Comparison of ENCODE assay signal across 17 cellular contexts in the genomic region with DNA sequence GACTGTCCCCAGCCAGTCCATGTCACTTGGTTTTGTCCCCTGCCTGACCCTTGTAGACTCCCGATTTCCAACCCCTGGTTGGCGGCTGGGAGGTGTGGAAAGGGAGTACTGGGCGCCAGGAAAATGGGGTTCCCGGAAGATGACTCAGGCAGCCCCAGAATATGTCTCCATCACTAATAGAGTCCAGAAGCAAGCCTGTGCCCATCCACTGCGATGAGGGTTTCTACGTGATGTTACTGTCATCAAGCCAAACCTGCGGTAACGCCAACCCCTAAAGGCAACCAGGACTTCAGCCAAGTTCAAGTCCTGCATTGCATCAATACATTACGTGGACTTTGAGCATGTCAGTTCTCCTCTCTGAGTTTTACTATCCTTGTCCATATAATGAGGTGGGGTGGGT.
A peak's percentile ranks its signal among the peaks of the same experiment; 100 is the strongest.
DNase-seq lines count a peak whose midpoint lies in the region; ATAC-seq and TF ChIP-seq lines count a peak whose summit lies in the region.
"Had no signal": no experiment of that assay in that cellular context is flagged by ENCODE, and none has a peak within 500 bp of the region (broad histone marks: within the 10 kb centered on the region; RNA-seq: fewer than 3 reads in every experiment).

No MANE protein-coding gene starts in this region.

- CTCF ChIA-PET in T-cell (lab: Charles Lee): interaction anchor here in 1 of 2 donors (0.7 kb wide), 1 partner anchor 74 kb away, joined by 5 read pairs; no protein-coding TSS in a partner anchor
- CTCF ChIA-PET in activated CD8-positive, alpha-beta T cell treated with anti-CD3 and anti-CD28 coated beads for 36 hours (lab: Charles Lee): interaction anchor here (1.7 to 4.8 kb wide), 3 partner anchors 11 to 33 kb away, joined by 6 to 32 read pairs (median 21); no protein-coding TSS in a partner anchor

- no peaks in the 10 kb centered on the region for H3K9me3 ChIP-seq in heart left ventricle
- H3K9me3 ChIP-seq in esophagus (ENCODE audit: control insufficient read depth in 2 of 2, insufficient read depth in 1 of 2, low read depth in 1 of 2, low read length in 1 of 2): no peaks in the 10 kb centered on the region
- H3K9me3 ChIP-seq in suprapubic skin: no peaks in the 10 kb centered on the region
- H3K9me3 ChIP-seq: sigmoid colon had no signal

- no peak for TF ChIP-seq EP300 in suprapubic skin (IDR thresholded peaks at IDR 0.05)

- H3K27me3 Mint-ChIP-seq in T-cell: no peaks in the 10 kb centered on the region
- no peaks in the 10 kb centered on the region for H3K27me3 Mint-ChIP-seq in activated CD8-positive, alpha-beta T cell treated with anti-CD3 and anti-CD28 coated beads for 36 hours

- no peak for TF ChIP-seq CTCF in heart left ventricle (IDR thresholded peaks at IDR 0.05)
- no peak for TF ChIP-seq CTCF in suprapubic skin (IDR thresholded peaks at IDR 0.05)
- TF ChIP-seq CTCF in activated CD8-positive, alpha-beta T cell treated with anti-CD3 and anti-CD28 coated beads for 36 hours (IDR thresholded peaks at IDR 0.05): no peak

- H3K36me3 Mint-ChIP-seq in T-cell: no peaks in the 10 kb centered on the region
- H3K36me3 Mint-ChIP-seq in activated CD8-positive, alpha-beta T cell treated with anti-CD3 and anti-CD28 coated beads for 36 hours (ENCODE audit: low read depth): no peaks in the 10 kb centered on the region

- H3K4me1 Mint-ChIP-seq in T-cell: peaks cover 42 to 62% (median 46%) of the 10 kb centered on the region in 3 donors
- H3K4me1 Mint-ChIP-seq in activated CD8-positive, alpha-beta T cell treated with anti-CD3 and anti-CD28 coated beads for 36 hours (ENCODE audit: low read depth): peaks cover 36% of the 10 kb centered on the region

- ATAC-seq in heart left ventricle: no peak
- ATAC-seq in T-cell (replicated peaks in 1 of 4): no peak
- no peak for ATAC-seq in activated CD8-positive, alpha-beta T cell treated with anti-CD3 and anti-CD28 coated beads for 36 hours
- no peak for ATAC-seq in HG03045 (IDR thresholded peaks at IDR 0.05; ENCODE audit: unreplicated experiment)
- ATAC-seq: left cardiac atrium had no signal

- DNase-seq in heart left ventricle (peak in 3 of 5 donors; percentile 7 to 42 (median 15)), cardiac septum (ENCODE audit: low spot score) (no peak), T-cell (no peak), suprapubic skin (ENCODE audit: low spot score in 2 of 2) (peak; percentile 66 to 76), NCI-H2081 (lab: John Stamatoyannopoulos, UW) (no peak)
- DNase-seq in activated CD8-positive, alpha-beta T cell treated with anti-CD3 and anti-CD28 coated beads for 36 hours: no peak
- DNase-seq: activated naive CD4-positive, alpha-beta T cell; DMS53; HFFc6; left cardiac atrium; NCI-H187; NCI-H446; SHP77 treated with DMSO at 0.1 percent for 48 hours; sigmoid colon had no signal

- H3K36me3 ChIP-seq in heart left ventricle: no peaks in the 10 kb centered on the region
- no peaks in the 10 kb centered on the region for H3K36me3 ChIP-seq in esophagus (ENCODE audit: control insufficient read depth in 2 of 2, insufficient read depth in 2 of 2, low read length in 1 of 2)
- no peaks in the 10 kb centered on the region for H3K36me3 ChIP-seq in suprapubic skin
- H3K36me3 ChIP-seq: sigmoid colon had no signal

- H3K27ac ChIP-seq in heart left ventricle: no peak overlapping the region
- peak overlapping the region; percentile 41 to 53 for H3K27ac ChIP-seq in esophagus (ENCODE audit: low read depth in 2 of 2, low read length in 1 of 2)
- peak overlapping the region; percentile 60 for H3K27ac ChIP-seq in suprapubic skin
- H3K27ac ChIP-seq: sigmoid colon had no signal

- H3K27me3 ChIP-seq in heart left ventricle: no peaks in the 10 kb centered on the region
- no peaks in the 10 kb centered on the region for H3K27me3 ChIP-seq in esophagus (ENCODE audit: control insufficient read depth in 1 of 2, insufficient read depth in 2 of 2, low read length in 2 of 2)
- no peaks in the 10 kb centered on the region for H3K27me3 ChIP-seq in suprapubic skin
- H3K27me3 ChIP-seq: sigmoid colon had no signal

- H3K27ac Mint-ChIP-seq in T-cell: peak overlapping the region; percentile 80 to 92
- H3K27ac Mint-ChIP-seq in activated CD8-positive, alpha-beta T cell treated with anti-CD3 and anti-CD28 coated beads for 36 hours: no peak overlapping the region
- H3K27ac Mint-ChIP-seq: dendritic cell treated with granulocyte-macrophage colony-stimulating factor and Interleukin-4, amounts not matched to agents 40 ng/mL and 50 ng/mL, for 4 days; HFFc6 had no signal

- H3K4me1 ChIP-seq in heart left ventricle (peaks cover 0 to 18% (median 0%) of the 10 kb centered on the region in 12 donors), esophagus (ENCODE audit: control insufficient read depth in 2 of 2, insufficient read depth in 2 of 2, low read length in 1 of 2) (peaks cover 3 to 19% of the 10 kb centered on the region in 2 donors), suprapubic skin (peaks cover 35% of the 10 kb centered on the region)

- no peak overlapping the region for H3K4me3 Mint-ChIP-seq in T-cell
- no peak overlapping the region for H3K4me3 Mint-ChIP-seq in activated CD8-positive, alpha-beta T cell treated with anti-CD3 and anti-CD28 coated beads for 36 hours
- H3K4me3 Mint-ChIP-seq: dendritic cell treated with granulocyte-macrophage colony-stimulating factor and Interleukin-4, amounts not matched to agents 40 ng/mL and 50 ng/mL, for 4 days; HFFc6 had no signal

- POLR2A ChIA-PET in T-cell (lab: Charles Lee): no interaction called here
- POLR2A ChIA-PET in activated CD8-positive, alpha-beta T cell treated with anti-CD3 and anti-CD28 coated beads for 36 hours (lab: Charles Lee): interaction anchor here (0.9 kb wide), 1 partner anchor 27 kb away, joined by 3 read pairs; no protein-coding TSS in a partner anchor

- H3K4me3 ChIP-seq in heart left ventricle: no peak overlapping the region
- H3K4me3 ChIP-seq in esophagus (ENCODE audit: low read depth in 1 of 2, low read length in 2 of 2): no peak overlapping the region
- no peak overlapping the region for H3K4me3 ChIP-seq in suprapubic skin
- H3K4me3 ChIP-seq: sigmoid colon had no signal

- intact Hi-C loops in heart left ventricle (cut with DNase I): no loop called here
- intact Hi-C loops in cardiac septum (cut with DNase I): no loop called here
- intact Hi-C loops in activated CD8-positive, alpha-beta T cell treated with anti-CD3 and anti-CD28 coated beads for 36 hours (cut with micrococcal nuclease): loop anchor here (5.0 kb wide), 1 partner anchor 124 kb away; no protein-coding TSS in a partner anchor

- TF ChIP-seq POLR2A in heart left ventricle (IDR thresholded peaks at IDR 0.05) (no peak), suprapubic skin (IDR thresholded peaks at IDR 0.05) (no peak)

- WGBS in heart left ventricle, 4 donors: 93 to 96% (median 94%) methylated on average over 9 of the region's 9 CpGs
- 61 to 67% methylated on average over 9 of the region's 9 CpGs for whole genome bisulfite sequencing in esophagus, 2 donors
- WGBS in suprapubic skin: 46% methylated on average over 7 of the region's 9 CpGs

- no peaks in the 10 kb centered on the region for H3K9me3 Mint-ChIP-seq in T-cell
- H3K9me3 Mint-ChIP-seq in activated CD8-positive, alpha-beta T cell treated with anti-CD3 and anti-CD28 coated beads for 36 hours: no peaks in the 10 kb centered on the region
- H3K9me3 Mint-ChIP-seq: dendritic cell treated with granulocyte-macrophage colony-stimulating factor and Interleukin-4, amounts not matched to agents 40 ng/mL and 50 ng/mL, for 4 days; HFFc6 had no signal

Comparison
In these comparisons a context has a peak if more than half of its experiments do, and no peak if none do; other contexts are left out.
1. DNase-seq: peak in heart left ventricle (3 of 5) and suprapubic skin (2 of 2); none in cardiac septum (single experiment), T-cell (0 of 34), NCI-H2081 (0 of 2) and activated CD8-positive, alpha-beta T cell treated with anti-CD3 and anti-CD28 coated beads for 36 hours (single experiment).
2. H3K27ac ChIP-seq: peak in esophagus (2 of 2) and suprapubic skin (single experiment); none in heart left ventricle (0 of 12).